Comparison of ENCODE assay signal across 19 cellular contexts in genomic region chr12:47111392-47111778, GRCh38. TPM values are rescaled to one million over a fixed set of nuclear protein-coding genes. Genes with fewer than 3 reads are reported as not detected.
A peak's percentile ranks its signal among the peaks of the same experiment; 100 is the strongest.
DNase-seq lines count a peak whose midpoint lies in the region; ATAC-seq and TF ChIP-seq lines count a peak whose summit lies in the region.
"Had no signal": no experiment of that assay in that cellular context is flagged by ENCODE, and none has a peak within 500 bp of the region (broad histone marks: within the 10 kb centered on the region; RNA-seq: fewer than 3 reads in every experiment).

No MANE protein-coding gene starts in this region.

- peaks cover 17% of the 10 kb centered on the region for H3K4me1 ChIP-seq in CD8-positive, alpha-beta T cell (ENCODE audit: insufficient read depth, low read length)
- H3K4me1 ChIP-seq: BE2C, colonic mucosa, right lobe of liver had no signal

- H3K9me3 Mint-ChIP-seq in CD8-positive, alpha-beta T cell: no peaks in the 10 kb centered on the region
- H3K9me3 Mint-ChIP-seq in central memory CD8-positive, alpha-beta T cell: no peaks in the 10 kb centered on the region
- H3K9me3 Mint-ChIP-seq: HFFc6 had no signal

- peak; percentile 27 for DNase-seq in SIG-M5 treated with dmso at 0.1 percent for 504 hours (lab: John Stamatoyannopoulos, UW; ENCODE audit: unreplicated experiment)
- DNase-seq in SIG-M5 (lab: John Stamatoyannopoulos, UW): no peak
- DNase-seq in CD8-positive, alpha-beta T cell: no peak
- peak; percentile 13 to 36 for DNase-seq in activated CD4-positive, alpha-beta T cell treated with anti-CD3 and anti-CD28 coated beads, Interleukin-2, amount 50 U/mL, for 48 hours
- DNase-seq in central memory CD8-positive, alpha-beta T cell (ENCODE audit: low spot score in 2 of 2): no peak
- DNase-seq in dorsolateral prefrontal cortex: no peak
- DNase-seq in T1000 (lab: John Stamatoyannopoulos, UW): no peak
- DNase-seq: 8988T, BE2C, colonic mucosa, GF-D8, HFFc6, mucosa of descending colon, NCI-H1436, NCI-H774, right lobe of liver, WERI-Rb-1 had no signal

- intact Hi-C loops in CD8-positive, alpha-beta T cell (cut with DNase I, micrococcal nuclease): loop anchor here (5.0 kb wide), 2 partner anchors 36 to 39 kb away; no protein-coding TSS in a partner anchor
- intact Hi-C loops in dorsolateral prefrontal cortex (cut with DNase I): no loop called here

- no peak overlapping the region for H3K4me3 ChIP-seq in CD8-positive, alpha-beta T cell (ENCODE audit: low read depth, low read length)
- no peak overlapping the region for H3K4me3 ChIP-seq in dorsolateral prefrontal cortex
- H3K4me3 ChIP-seq: colonic mucosa, mucosa of descending colon, right lobe of liver had no signal

- H3K27me3 Mint-ChIP-seq in CD8-positive, alpha-beta T cell (ENCODE audit: low read depth): no peaks in the 10 kb centered on the region
- H3K27me3 Mint-ChIP-seq in central memory CD8-positive, alpha-beta T cell: no peaks in the 10 kb centered on the region

- H3K36me3 ChIP-seq in CD8-positive, alpha-beta T cell (ENCODE audit: insufficient read depth, low read length): no peaks in the 10 kb centered on the region
- H3K36me3 ChIP-seq: BE2C, colonic mucosa, right lobe of liver, WERI-Rb-1 had no signal

- no peaks in the 10 kb centered on the region for H3K27me3 ChIP-seq in CD8-positive, alpha-beta T cell (ENCODE audit: insufficient read depth, low read length)
- no peaks in the 10 kb centered on the region for H3K27me3 ChIP-seq in dorsolateral prefrontal cortex
- H3K27me3 ChIP-seq: colonic mucosa, right lobe of liver had no signal

- peak; percentile 34 for ATAC-seq in CD8-positive, alpha-beta T cell
- ATAC-seq in central memory CD8-positive, alpha-beta T cell (replicated peaks; ENCODE audit: extremely low read depth, poor library complexity, severe bottlenecking): peak; percentile 40
- no peak for ATAC-seq in GM21528 (IDR thresholded peaks at IDR 0.05; ENCODE audit: low FRiP score, unreplicated experiment)
- ATAC-seq: mucosa of descending colon, right lobe of liver had no signal

- CTCF ChIA-PET in CD8-positive, alpha-beta T cell (lab: Charles Lee): no interaction called here

- no peak overlapping the region for H3K27ac ChIP-seq in CD8-positive, alpha-beta T cell (ENCODE audit: low read depth, low read length)
- H3K27ac ChIP-seq in dorsolateral prefrontal cortex: no peak overlapping the region
- H3K27ac ChIP-seq: colonic mucosa, right lobe of liver, RWPE1, WERI-Rb-1 had no signal

- POLR2A ChIA-PET in CD8-positive, alpha-beta T cell (lab: Charles Lee): interaction anchor here (1.0 kb wide), 1 partner anchor 40 kb away, joined by 3 read pairs; no protein-coding TSS in a partner anchor

- TF ChIP-seq CTCF in CD8-positive, alpha-beta T cell (IDR thresholded peaks at IDR 0.05): no peak
- TF ChIP-seq CTCF in dorsolateral prefrontal cortex (IDR thresholded peaks at IDR 0.05 in 54 of 56, conservative IDR thresholded peaks at IDR 0.05 in 2 of 56; ENCODE audit: low read depth in 1 of 56, partially characterized antibody in 56 of 56): no peak

- no peaks in the 10 kb centered on the region for H3K9me3 ChIP-seq in CD8-positive, alpha-beta T cell (ENCODE audit: low read length)
- H3K9me3 ChIP-seq: BE2C, colonic mucosa, mucosa of descending colon, right lobe of liver had no signal

- H3K4me1 Mint-ChIP-seq in CD8-positive, alpha-beta T cell (ENCODE audit: low read depth): peaks cover 31% of the 10 kb centered on the region
- H3K4me1 Mint-ChIP-seq in central memory CD8-positive, alpha-beta T cell: peaks cover 28% of the 10 kb centered on the region

- H3K36me3 Mint-ChIP-seq in CD8-positive, alpha-beta T cell: peaks cover 57% of the 10 kb centered on the region
- peaks cover 9% of the 10 kb centered on the region for H3K36me3 Mint-ChIP-seq in central memory CD8-positive, alpha-beta T cell (ENCODE audit: insufficient read depth)

- peak overlapping the region; percentile 53 for H3K4me3 Mint-ChIP-seq in CD8-positive, alpha-beta T cell
- H3K4me3 Mint-ChIP-seq in central memory CD8-positive, alpha-beta T cell: peak overlapping the region; percentile 59
- H3K4me3 Mint-ChIP-seq: HFFc6 had no signal

- H3K27ac Mint-ChIP-seq in CD8-positive, alpha-beta T cell: peak overlapping the region; percentile 61
- peak overlapping the region; percentile 63 for H3K27ac Mint-ChIP-seq in central memory CD8-positive, alpha-beta T cell (ENCODE audit: low read depth)
- H3K27ac Mint-ChIP-seq: HFFc6 had no signal

RNA-seq across cellular contexts. Expression of gene AMIGO2, which starts 31.6 kb away (rescaled TPM):
- total RNA-seq in CD8-positive, alpha-beta T cell: 10 to 100 TPM; 12.5 to 13.5 TPM
- total RNA-seq in dorsolateral prefrontal cortex: 10 to 100 TPM in 5 of 120 experiments, 1 to 10 TPM in 115; 1.2 to 16.6 (median 4.1) TPM

RNA-seq across cellular contexts. Expression of gene PCED1B, which starts 32.0 kb away (rescaled TPM):
- total RNA-seq in CD8-positive, alpha-beta T cell: 10 to 100 TPM; 32.9 to 33.7 TPM
- total RNA-seq in dorsolateral prefrontal cortex: 1 to 10 TPM in 115 of 120 experiments, under 1 TPM in 5; 0.43 to 5.7 (median 2.3) TPM

Comparison
In these comparisons a context has a peak if more than half of its experiments do, and no peak if none do; other contexts are left out.
1. DNase-seq: peak in SIG-M5 treated with dmso at 0.1 percent for 504 hours (single experiment) and activated CD4-positive, alpha-beta T cell treated with anti-CD3 and anti-CD28 coated beads, Interleukin-2, amount 50 U/mL, for 48 hours (2 of 2); none in SIG-M5 (single experiment), CD8-positive, alpha-beta T cell (0 of 7), central memory CD8-positive, alpha-beta T cell (0 of 2), dorsolateral prefrontal cortex (0 of 10) and T1000 (single experiment).
2. RNA of gene PCED1B, which starts 32.0 kb away (total RNA-seq): 32.9 to 33.7 TPM in CD8-positive, alpha-beta T cell; 0.43 to 5.7 TPM in dorsolateral prefrontal cortex; every median in the first group is over 4 times any median in the second.
3. intact Hi-C loops: an anchor here in CD8-positive, alpha-beta T cell (5.0 kb wide); none called in dorsolateral prefrontal cortex.